Comparison of ENCODE assay signal across 1 cellular context in genomic region chr12:53113951-53114350, GRCh38.
TF ChIP-seq lines count a peak whose summit lies in the region.

No MANE protein-coding gene starts in this region.

TF ChIP-seq in GM12878, 131 proteins besides CTCF, POLR2A, EP300 and RAD21:
- peak; percentile 66 to 69; a peak in 3 of 4 replicates for TF ChIP-seq IKZF2 (IDR thresholded peaks at IDR 0.05)
- no peak for TF ChIP-seq RAD51 (IDR thresholded peaks at IDR 0.05)
- peak; percentile 44 for TF ChIP-seq IKZF1 (conservative IDR thresholded peaks at IDR 0.05)
- TF ChIP-seq RUNX3 (IDR thresholded peaks at IDR 0.05; ENCODE audit: low read length): no peak
TF ChIP-seq in GM12878: peak in this region for 2.
